In the genomic region with DNA sequence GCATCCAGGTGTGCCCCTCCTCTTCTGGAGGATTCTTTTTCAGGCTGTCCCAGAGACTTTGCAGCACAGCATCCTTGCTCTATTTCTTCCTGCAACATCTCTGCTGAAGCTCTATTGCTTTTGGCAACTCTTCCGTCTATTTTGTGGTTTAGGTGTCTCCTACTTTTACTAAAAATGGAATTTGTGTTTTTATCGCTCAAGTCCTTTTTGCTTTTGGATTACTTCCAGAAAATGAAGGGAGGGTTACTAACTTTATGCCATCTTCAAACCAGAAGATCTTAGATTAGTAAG, we compare ENCODE assay signal across 20 cellular contexts.
A peak's percentile ranks its signal among the peaks of the same experiment; 100 is the strongest.
DNase-seq lines count a peak whose midpoint lies in the region; ATAC-seq and TF ChIP-seq lines count a peak whose summit lies in the region.
"Had no signal": no experiment of that assay in that cellular context is flagged by ENCODE, and none has a peak within 500 bp of the region (broad histone marks: within the 10 kb centered on the region; RNA-seq: fewer than 3 reads in every experiment).

No MANE protein-coding gene starts in this region.

- no peaks in the 10 kb centered on the region for H3F3A ChIP-seq in GM23338 (replicated peaks; ENCODE audit: low read depth)

- DNase-seq in GM23338 (ENCODE audit: low spot score): no peak
- no peak for DNase-seq in adipocyte (ENCODE audit: low read depth)
- DNase-seq in lower lobe of right lung: no peak
- DNase-seq in NK-92 treated with Interleukin-12 subunit alpha and Interleukin-12 subunit beta, amount 100 ng/mL, for 24 hours (lab: John Stamatoyannopoulos, UW): no peak
- DNase-seq in activated naive CD4-positive, alpha-beta T cell treated with anti-CD3 and anti-CD28 coated beads, Interleukin-2, amount 10 ng/mL, durations not matched to agents 7 days and 5 days: no peak
- no peak for DNase-seq in mucosa of descending colon
- DNase-seq: activated CD4-positive, CD25-positive, alpha-beta regulatory T cell; activated CD8-positive, alpha-beta memory T cell treated with anti-CD3 and anti-CD28 coated beads for 24 hours; activated naive CD8-positive, alpha-beta T cell treated with anti-CD3 and anti-CD28 coated beads, Interleukin-2, amount 10 ng/mL, durations not matched to agents 7 days and 5 days; activated T-cell treated with anti-CD3 and anti-CD28 coated beads, Interleukin-2, amount 50 U/mL, for 72 hours; AML-193; Calu3; KG1; natural killer cell; NCI-H1092 treated with DMSO at 0.1 percent for 48 hours; NCI-H524 treated with DMSO at 0.1 percent for 48 hours had no signal

- no peaks in the 10 kb centered on the region for H3K79me2 ChIP-seq in GM23338 (replicated peaks; ENCODE audit: insufficient read depth)

- intact Hi-C loops in lower lobe of right lung (cut with DNase I): no loop called here
- intact Hi-C loops in mucosa of descending colon (cut with DNase I, micrococcal nuclease): no loop called here

- H3K9me3 Mint-ChIP-seq in GM23338: no peaks in the 10 kb centered on the region
- no peaks in the 10 kb centered on the region for H3K9me3 Mint-ChIP-seq in activated naive CD4-positive, alpha-beta T cell treated with anti-CD3 and anti-CD28 coated beads, Interleukin-2, amount 10 ng/mL, durations not matched to agents 7 days and 5 days
- H3K9me3 Mint-ChIP-seq: activated naive CD8-positive, alpha-beta T cell treated with anti-CD3 and anti-CD28 coated beads, Interleukin-2, amount 10 ng/mL, durations not matched to agents 7 days and 5 days; activated T-cell treated with anti-CD3 and anti-CD28 coated beads, Interleukin-2, amount 50 U/mL, for 72 hours; natural killer cell; T-helper 2 cell treated with Interferon-gamma antibody and Interleukin-4, amounts not matched to agents 5 μg/mL and 100 μg/mL, for 36 hours had no signal

- H3K36me3 ChIP-seq in GM23338 (ENCODE audit: insufficient read depth) (no peaks in the 10 kb centered on the region), adipocyte (ENCODE audit: control insufficient read depth, insufficient read depth, low read length, severe bottlenecking) (no peaks in the 10 kb centered on the region), lower lobe of right lung (no peaks in the 10 kb centered on the region), skeletal muscle satellite cell (ENCODE audit: insufficient read depth, low read length) (no peaks in the 10 kb centered on the region), mucosa of descending colon (ENCODE audit: low read depth) (no peaks in the 10 kb centered on the region)
- H3K36me3 ChIP-seq: SJCRH30 had no signal

- peak overlapping the region; percentile 2; the same call in 1 of the 3 replicates for H3K4me3 Mint-ChIP-seq in GM23338
- H3K4me3 Mint-ChIP-seq in activated naive CD4-positive, alpha-beta T cell treated with anti-CD3 and anti-CD28 coated beads, Interleukin-2, amount 10 ng/mL, durations not matched to agents 7 days and 5 days: no peak overlapping the region
- H3K4me3 Mint-ChIP-seq: activated naive CD8-positive, alpha-beta T cell treated with anti-CD3 and anti-CD28 coated beads, Interleukin-2, amount 10 ng/mL, durations not matched to agents 7 days and 5 days; activated T-cell treated with anti-CD3 and anti-CD28 coated beads, Interleukin-2, amount 50 U/mL, for 72 hours; natural killer cell; T-helper 2 cell treated with Interferon-gamma antibody and Interleukin-4, amounts not matched to agents 5 μg/mL and 100 μg/mL, for 36 hours had no signal

- peak overlapping the region; percentile 58; the same call in 1 of the 2 replicates for H2AFZ ChIP-seq in GM23338

- no peak overlapping the region for H3K27ac Mint-ChIP-seq in GM23338
- no peak overlapping the region for H3K27ac Mint-ChIP-seq in activated naive CD4-positive, alpha-beta T cell treated with anti-CD3 and anti-CD28 coated beads, Interleukin-2, amount 10 ng/mL, durations not matched to agents 7 days and 5 days
- H3K27ac Mint-ChIP-seq: activated naive CD8-positive, alpha-beta T cell treated with anti-CD3 and anti-CD28 coated beads, Interleukin-2, amount 10 ng/mL, durations not matched to agents 7 days and 5 days; activated T-cell treated with anti-CD3 and anti-CD28 coated beads, Interleukin-2, amount 50 U/mL, for 72 hours; natural killer cell; T-helper 2 cell treated with Interferon-gamma antibody and Interleukin-4, amounts not matched to agents 5 μg/mL and 100 μg/mL, for 36 hours had no signal

- H3K9me3 ChIP-seq in adipocyte (ENCODE audit: control insufficient read depth, low read length): no peaks in the 10 kb centered on the region
- no peaks in the 10 kb centered on the region for H3K9me3 ChIP-seq in lower lobe of right lung
- H3K9me3 ChIP-seq in skeletal muscle satellite cell (replicated peaks; ENCODE audit: low read length): no peaks in the 10 kb centered on the region
- H3K9me3 ChIP-seq in mucosa of descending colon: no peaks in the 10 kb centered on the region
- H3K9me3 ChIP-seq: SJCRH30 had no signal

- H3K4me1 ChIP-seq in GM23338 (ENCODE audit: insufficient read depth): peaks cover 42% of the 10 kb centered on the region
- peaks cover 37% of the 10 kb centered on the region for H3K4me1 ChIP-seq in adipocyte (ENCODE audit: control insufficient read depth, insufficient read depth, low read length)
- H3K4me1 ChIP-seq in lower lobe of right lung: peaks cover 31% of the 10 kb centered on the region
- peaks cover 26% of the 10 kb centered on the region for H3K4me1 ChIP-seq in skeletal muscle satellite cell (ENCODE audit: control insufficient read depth, insufficient read depth, low read length)
- H3K4me1 ChIP-seq in mucosa of descending colon (ENCODE audit: low read depth): no peaks in the 10 kb centered on the region

- TF ChIP-seq CTCF in GM23338 (conservative IDR thresholded peaks at IDR 0.05; ENCODE audit: low read depth in 2 of 2) (no peak), lower lobe of right lung (IDR thresholded peaks at IDR 0.05) (no peak), mucosa of descending colon (IDR thresholded peaks at IDR 0.05) (no peak)

- H3K27me3 ChIP-seq in GM23338 (ENCODE audit: insufficient read depth) (no peaks in the 10 kb centered on the region), adipocyte (replicated peaks; ENCODE audit: control insufficient read depth, insufficient read depth, low read length) (no peaks in the 10 kb centered on the region), lower lobe of right lung (ENCODE audit: low read depth) (no peaks in the 10 kb centered on the region), skeletal muscle satellite cell (ENCODE audit: control insufficient read depth, insufficient read depth, low read length) (peaks cover 5% of the 10 kb centered on the region)
- H3K27me3 ChIP-seq: SJCRH30 had no signal

- H3K4me2 ChIP-seq in GM23338: peak overlapping the region; percentile 35; the same call in 1 of the 2 replicates
- peak overlapping the region; percentile 49 for H3K4me2 ChIP-seq in skeletal muscle satellite cell (ENCODE audit: low read length)

- CTCF ChIA-PET in activated naive CD4-positive, alpha-beta T cell treated with anti-CD3 and anti-CD28 coated beads, Interleukin-2, amount 10 ng/mL, durations not matched to agents 7 days and 5 days (lab: Charles Lee): no interaction called here

- no peaks in the 10 kb centered on the region for H4K20me1 ChIP-seq in GM23338 (replicated peaks; ENCODE audit: insufficient read depth)

- peaks cover 54% of the 10 kb centered on the region for H3K4me1 Mint-ChIP-seq in GM23338
- no peaks in the 10 kb centered on the region for H3K4me1 Mint-ChIP-seq in activated naive CD4-positive, alpha-beta T cell treated with anti-CD3 and anti-CD28 coated beads, Interleukin-2, amount 10 ng/mL, durations not matched to agents 7 days and 5 days
- H3K4me1 Mint-ChIP-seq: natural killer cell had no signal

- ATAC-seq in GM23338 (no peak), lower lobe of right lung (no peak), HG03159 (IDR thresholded peaks at IDR 0.05; ENCODE audit: unreplicated experiment) (no peak), mucosa of descending colon (no peak)
- ATAC-seq: activated T-cell treated with anti-CD3 and anti-CD28 coated beads, Interleukin-2, amount 50 U/mL, for 72 hours; natural killer cell had no signal

- no peaks in the 10 kb centered on the region for H3K9me2 ChIP-seq in GM23338 (ENCODE audit: insufficient read depth)

- no peaks in the 10 kb centered on the region; the same call in 2 of the 3 replicates for H3K36me3 Mint-ChIP-seq in GM23338 (ENCODE audit: low read depth)
- no peaks in the 10 kb centered on the region for H3K36me3 Mint-ChIP-seq in activated naive CD4-positive, alpha-beta T cell treated with anti-CD3 and anti-CD28 coated beads, Interleukin-2, amount 10 ng/mL, durations not matched to agents 7 days and 5 days
- H3K36me3 Mint-ChIP-seq: activated naive CD8-positive, alpha-beta T cell treated with anti-CD3 and anti-CD28 coated beads, Interleukin-2, amount 10 ng/mL, durations not matched to agents 7 days and 5 days; natural killer cell had no signal

- H3K27me3 Mint-ChIP-seq in GM23338 (ENCODE audit: insufficient read depth, low read depth, poor library complexity): peaks cover 20% of the 10 kb centered on the region
- H3K27me3 Mint-ChIP-seq in activated naive CD4-positive, alpha-beta T cell treated with anti-CD3 and anti-CD28 coated beads, Interleukin-2, amount 10 ng/mL, durations not matched to agents 7 days and 5 days: peaks cover 53% of the 10 kb centered on the region

- peak overlapping the region; percentile 62 for H3K9ac ChIP-seq in adipocyte (ENCODE audit: low read length)
- H3K9ac ChIP-seq in skeletal muscle satellite cell (ENCODE audit: low read depth, low read length): peak overlapping the region; percentile 69

- H3K27ac ChIP-seq in GM23338 (ENCODE audit: low read depth): no peak overlapping the region
- H3K27ac ChIP-seq in lower lobe of right lung: peak overlapping the region; percentile 75

- no peak overlapping the region for H3K4me3 ChIP-seq in GM23338
- H3K4me3 ChIP-seq in adipocyte (ENCODE audit: low read length): peak overlapping the region; percentile 52
- H3K4me3 ChIP-seq in lower lobe of right lung: no peak overlapping the region
- H3K4me3 ChIP-seq in skeletal muscle satellite cell (ENCODE audit: low read length): no peak overlapping the region
- no peak overlapping the region for H3K4me3 ChIP-seq in mucosa of descending colon
- H3K4me3 ChIP-seq: SJCRH30 had no signal

TF ChIP-seq in GM23338, 12 proteins besides CTCF, POLR2A, EP300 and RAD21 (continues in another document):
- no peak for TF ChIP-seq STAT1 (IDR thresholded peaks at IDR 0.05; ENCODE audit: unreplicated experiment)
- no peak for TF ChIP-seq EZH2phosphoT487 (IDR thresholded peaks at IDR 0.05; ENCODE audit: unreplicated experiment)
- TF ChIP-seq ZNF331 (CRISPR knock-in tag; IDR thresholded peaks at IDR 0.05; ENCODE audit: low read depth): no peak
- TF ChIP-seq, protein P1, sequence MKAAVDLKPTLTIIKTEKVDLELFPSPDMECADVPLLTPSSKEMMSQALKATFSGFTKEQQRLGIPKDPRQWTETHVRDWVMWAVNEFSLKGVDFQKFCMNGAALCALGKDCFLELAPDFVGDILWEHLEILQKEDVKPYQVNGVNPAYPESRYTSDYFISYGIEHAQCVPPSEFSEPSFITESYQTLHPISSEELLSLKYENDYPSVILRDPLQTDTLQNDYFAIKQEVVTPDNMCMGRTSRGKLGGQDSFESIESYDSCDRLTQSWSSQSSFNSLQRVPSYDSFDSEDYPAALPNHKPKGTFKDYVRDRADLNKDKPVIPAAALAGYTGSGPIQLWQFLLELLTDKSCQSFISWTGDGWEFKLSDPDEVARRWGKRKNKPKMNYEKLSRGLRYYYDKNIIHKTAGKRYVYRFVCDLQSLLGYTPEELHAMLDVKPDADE (IDR thresholded peaks at IDR 0.05): no peak
